Comparison of ENCODE assay signal across 20 cellular contexts in the genomic region with DNA sequence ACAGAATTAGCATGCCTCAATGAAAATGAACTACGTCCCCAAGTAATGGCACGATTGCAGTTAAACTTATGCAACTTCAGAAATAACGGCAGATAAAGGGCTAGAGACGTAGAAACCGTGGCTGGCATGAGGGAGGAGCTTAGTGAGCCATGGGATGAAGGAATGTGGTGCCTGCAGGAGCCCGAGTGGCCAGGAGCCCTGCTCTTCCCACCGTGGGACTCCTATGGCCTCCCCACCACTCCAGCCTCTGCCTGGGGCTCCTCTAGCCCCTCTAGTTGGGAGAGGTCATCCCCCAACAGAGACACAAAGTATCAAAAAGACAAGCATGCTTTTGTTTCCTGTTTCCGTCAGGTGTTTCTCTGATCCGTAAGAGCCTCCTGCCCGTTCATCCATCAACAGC.
"Had no signal": no experiment of that assay in that cellular context is flagged by ENCODE, and none has a peak within 500 bp of the region (broad histone marks: within the 10 kb centered on the region; RNA-seq: fewer than 3 reads in every experiment).

No MANE protein-coding gene starts in this region.

- ATAC-seq: activated CD4-positive, CD25-positive, alpha-beta regulatory T cell treated with anti-CD3 and anti-CD28 coated beads, Interleukin-2, amount 50 U/mL, for 24 hours; activated naive CD4-positive, alpha-beta T cell treated with anti-CD3 and anti-CD28 coated beads, Interleukin-2, amount 50 U/mL, for 72 hours had no signal

- H3K4me3 ChIP-seq: cardiac muscle cell, MG63, Peyer's patch, SJSA1 had no signal

- DNase-seq: activated CD4-positive, alpha-beta T cell treated with anti-CD3 and anti-CD28 coated beads for 4 hours; activated effector memory CD4-positive, alpha-beta T cell treated with Interleukin-2 at 50 U/mL for 16 hours; MV-4-11; NCI-H1092 treated with DMSO at 0.1 percent for 48 hours; NCI-H1417 treated with DMSO at 0.1 percent for 48 hours; NCI-H1694 treated with DMSO at 0.1 percent for 48 hours; NCI-H2029 treated with DMSO at 0.1 percent for 48 hours; NCI-H345; NCI-H510A; NCI-H69; SHP77; SW 1271 had no signal

- H3K36me3 ChIP-seq: brain microvascular endothelial cell, cardiac muscle cell, MG63, Peyer's patch, SJSA1 had no signal

- H3K27ac ChIP-seq: brain microvascular endothelial cell, cardiac muscle cell, Peyer's patch, RWPE1, SJSA1 had no signal

- H3K4me1 ChIP-seq: Peyer's patch, SJSA1 had no signal

- H3K27me3 ChIP-seq: Peyer's patch had no signal
